ENCODE assay signal across 13 cellular contexts in genomic region chr20:51487525-51488279, GRCh38. TPM values are rescaled to one million over a fixed set of nuclear protein-coding genes. Genes with fewer than 3 reads are reported as not detected.
DNase-seq lines count a peak whose midpoint lies in the region; ATAC-seq, FAIRE-seq and TF ChIP-seq lines count a peak whose summit lies in the region.
"Had no signal": no experiment of that assay in that cellular context is flagged by ENCODE, and none has a peak within 500 bp of the region (broad histone marks: within the 10 kb centered on the region; RNA-seq: fewer than 3 reads in every experiment).

No MANE protein-coding gene starts in this region.

- peaks cover 77% of the 10 kb centered on the region for H3K4me1 Mint-ChIP-seq in mesothelial cell of epicardium

- H3K27me3 ChIP-seq in bronchial epithelial cell (ENCODE audit: control insufficient read depth, insufficient read depth, low read length), result peaks cover 3% of the 10 kb centered on the region

- H3K36me3 ChIP-seq in bronchial epithelial cell (ENCODE audit: control insufficient read depth, insufficient read depth, low read length) (no peaks in the 10 kb centered on the region), OCI-LY7 (ENCODE audit: insufficient read depth, low read length) (peaks cover 81% of the 10 kb centered on the region)
- H3K36me3 ChIP-seq: prostate gland had no signal

- H3K9me2 ChIP-seq in OCI-LY7 (ENCODE audit: insufficient read depth, low read length), result no peaks in the 10 kb centered on the region

- H3K4me1 ChIP-seq in OCI-LY7 (ENCODE audit: insufficient read depth, low read length, poor library complexity, severe bottlenecking), result peaks cover 19% of the 10 kb centered on the region
- H3K4me1 ChIP-seq: prostate gland had no signal

- H4K20me1 ChIP-seq in OCI-LY7 (ENCODE audit: insufficient read depth, low read length), result no peaks in the 10 kb centered on the region

- peak overlapping the region; percentile 94 for H3K27ac Mint-ChIP-seq in mesothelial cell of epicardium
- H3K27ac Mint-ChIP-seq: activated naive CD4-positive, alpha-beta T cell treated with anti-CD3 and anti-CD28 coated beads, Interleukin-2, amount 50 U/mL, for 24 hours had no signal

- H2AFZ ChIP-seq in OCI-LY7 (ENCODE audit: low read length), result no peak overlapping the region

- FAIRE-seq in bronchial epithelial cell (lab: Jason Lieb, UNC), result no peak

- no TSS peak for BruUV-seq in OCI-LY7 (replicated peaks; lab: Mats Ljungman, UMichigan)

- H3K4me3 Mint-ChIP-seq in mesothelial cell of epicardium, result peak overlapping the region; percentile 13
- H3K4me3 Mint-ChIP-seq: activated naive CD4-positive, alpha-beta T cell treated with anti-CD3 and anti-CD28 coated beads, Interleukin-2, amount 50 U/mL, for 24 hours had no signal

- DNase-seq in AG20443 (ENCODE audit: low spot score) (peak; percentile 53), LHCN-M2 (ENCODE audit: low read depth) (peak; percentile 69), bronchial epithelial cell (ENCODE audit: low read depth) (peak; percentile 94), mesothelial cell of epicardium (ENCODE audit: low spot score in 2 of 2, unreplicated experiment in 2 of 2) (no peak), OCI-LY7 (ENCODE audit: low spot score) (no peak), NCI-H128 (lab: John Stamatoyannopoulos, UW; ENCODE audit: unreplicated experiment) (no peak)
- DNase-seq: hypothalamus, NCI-H146, T-helper 9 cell had no signal

- no peaks in the 10 kb centered on the region for H3K9me3 ChIP-seq in OCI-LY7 (ENCODE audit: low read length)
- H3K9me3 ChIP-seq: prostate gland had no signal

- H3K36me3 Mint-ChIP-seq in mesothelial cell of epicardium, result no peaks in the 10 kb centered on the region

- H3K79me2 ChIP-seq in OCI-LY7 (ENCODE audit: insufficient read depth, low read depth, low read length), result no peaks in the 10 kb centered on the region

- peak overlapping the region; percentile 13 for H3K4me3 ChIP-seq in bronchial epithelial cell (ENCODE audit: low read depth, low read length)
- H3K4me3 ChIP-seq in OCI-LY7 (ENCODE audit: low read depth, low read length, poor library complexity, severe bottlenecking), result no peak overlapping the region
- H3K4me3 ChIP-seq: prostate gland had no signal

- TF ChIP-seq CTCF in bronchial epithelial cell (IDR thresholded peaks at IDR 0.05; ENCODE audit: insufficient read depth, low read length, severe bottlenecking), result no peak
- TF ChIP-seq CTCF in mesothelial cell of epicardium (IDR thresholded peaks at IDR 0.05; ENCODE audit: unreplicated experiment), result no peak
- TF ChIP-seq CTCF in OCI-LY7 (conservative IDR thresholded peaks at IDR 0.05; ENCODE audit: low read length), result no peak

- POLR2A ChIA-PET in OCI-LY7 (lab: Charles Lee), result interaction anchor here (0.9 kb wide), 1 partner anchor 25 kb away, joined by 4 read pairs; no protein-coding TSS in a partner anchor

- intact Hi-C loops in OCI-LY7 (cut with micrococcal nuclease; ENCODE audit: unreplicated experiment), result no loop called here

- CTCF ChIA-PET in OCI-LY7 (lab: Charles Lee; ENCODE audit: unreplicated experiment), result interaction anchor here (1.6 kb wide), 1 partner anchor 56 kb away, joined by 6 read pairs; no protein-coding TSS in a partner anchor

- ATAC-seq in HG03139 (IDR thresholded peaks at IDR 0.05; ENCODE audit: unreplicated experiment) (no peak), HG03108 (IDR thresholded peaks at IDR 0.05; ENCODE audit: unreplicated experiment) (no peak)

- H3K4me2 ChIP-seq in OCI-LY7 (ENCODE audit: low read length), result no peak overlapping the region

- no peaks in the 10 kb centered on the region for H3K9me3 Mint-ChIP-seq in mesothelial cell of epicardium
- H3K9me3 Mint-ChIP-seq: activated naive CD4-positive, alpha-beta T cell treated with anti-CD3 and anti-CD28 coated beads, Interleukin-2, amount 50 U/mL, for 24 hours had no signal

- no peaks in the 10 kb centered on the region for H3K27me3 Mint-ChIP-seq in mesothelial cell of epicardium (ENCODE audit: low read depth)
- H3K27me3 Mint-ChIP-seq: activated naive CD4-positive, alpha-beta T cell treated with anti-CD3 and anti-CD28 coated beads, Interleukin-2, amount 50 U/mL, for 24 hours had no signal

- no peak overlapping the region for H3K27ac ChIP-seq in OCI-LY7 (ENCODE audit: low read depth, low read length, poor library complexity, severe bottlenecking)
- H3K27ac ChIP-seq: prostate gland had no signal

RNA-seq across cellular contexts. Expression of gene NFATC2, which starts 54.8 kb away (rescaled TPM):
- total RNA-seq in LHCN-M2 (2014; rRNA removed) (0.06 TPM in 2 replicates), bronchial epithelial cell (under 0.01 TPM in 1 of 2 replicates, not detected in the other), mesothelial cell of epicardium (13.1 to 14.0 TPM (median 14.0 TPM) in 3 replicates), OCI-LY7 (2022) (43.7 and 43.8 TPM in 2 replicates)
- polyA plus RNA-seq in LHCN-M2 (2012), result 0.16 TPM
- 12.5 TPM in 2 replicates for total RNA-seq in OCI-LY7 (2014; rRNA removed; shearing (Covaris generic))

Comparison
In these comparisons a context has a peak if more than half of its experiments do, and no peak if none do; other contexts are left out.
1. DNase-seq: peak in AG20443 (single experiment), LHCN-M2 (single experiment) and bronchial epithelial cell (single experiment); none in mesothelial cell of epicardium (0 of 2), OCI-LY7 (single experiment) and NCI-H128 (single experiment).
2. RNA of gene NFATC2, which starts 54.8 kb away (total RNA-seq): 12.5 to 43.8 TPM in OCI-LY7 and 13.1 to 14.0 TPM in mesothelial cell of epicardium; 0.06 TPM in LHCN-M2 and under 0.01 TPM in bronchial epithelial cell; every median in the first group is over 10 times any median in the second.